Comparison of ENCODE assay signal across 8 cellular contexts in the genomic region with DNA sequence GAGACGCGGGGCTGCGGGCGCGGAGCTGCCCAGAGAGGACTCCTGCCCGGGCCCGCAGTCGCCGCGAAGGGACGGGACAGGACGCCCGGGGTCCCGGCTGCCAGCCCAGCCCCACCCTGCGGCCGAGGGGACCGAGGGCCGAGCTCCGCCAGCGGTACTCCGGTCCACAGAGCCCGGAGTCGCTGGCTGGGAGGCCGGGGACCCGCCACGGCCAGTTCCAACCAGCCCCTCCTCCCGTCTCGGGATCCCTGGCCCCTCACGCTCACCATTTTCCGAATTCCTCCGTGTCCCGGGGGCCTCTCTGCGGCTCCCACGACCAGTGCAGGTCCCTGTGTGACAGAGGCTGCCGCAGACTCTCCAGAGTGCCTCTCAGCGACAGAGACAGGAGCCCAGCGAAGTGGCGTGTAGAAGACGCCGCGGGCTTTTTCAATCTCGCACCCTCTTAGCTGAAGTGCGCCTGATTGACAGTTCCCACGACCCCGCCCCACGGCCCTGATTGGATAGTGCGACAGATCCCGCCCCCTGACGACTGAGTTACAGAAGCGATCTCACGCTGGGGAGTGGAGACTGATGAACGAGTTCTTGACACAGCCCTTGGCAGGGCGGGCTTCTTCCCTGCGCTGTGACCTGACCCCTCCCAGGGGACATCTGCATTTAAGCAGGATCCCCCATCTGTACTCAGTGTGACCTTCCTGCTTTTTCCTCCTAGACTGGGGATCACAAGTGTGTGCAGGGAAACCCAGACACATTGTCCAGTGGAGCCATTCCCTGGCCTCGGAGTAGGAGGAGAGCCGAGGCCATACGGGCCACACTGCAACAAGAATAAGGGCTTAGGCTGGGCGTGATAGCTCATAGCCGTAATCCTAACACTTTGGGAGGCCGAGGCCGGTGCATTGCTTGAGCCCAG. TPM values are rescaled to one million over a fixed set of nuclear protein-coding genes. Genes with fewer than 3 reads are reported as not detected.
DNase-seq lines count a peak whose midpoint lies in the region; ATAC-seq and TF ChIP-seq lines count a peak whose summit lies in the region.

No MANE protein-coding gene starts in this region.

- H3K36me3 Mint-ChIP-seq in naive B cell: no peaks in the 10 kb centered on the region

- no TSS peak for BruUV-seq in Panc1 (replicated peaks; lab: Mats Ljungman, UMichigan)

- TF ChIP-seq CTCF in Panc1 (IDR thresholded peaks at IDR 0.05): no peak

- peaks cover 12 to 16% (median 15%) of the 10 kb centered on the region in 3 donors for H3K4me1 Mint-ChIP-seq in naive B cell

- in situ Hi-C loops in Panc1 (cut with HindIII; ENCODE audit: low pct_unique_long_range_greater_than_20kb, low sequenced_read_pairs): no loop called here

- H3K9me3 Mint-ChIP-seq in naive B cell: no peaks in the 10 kb centered on the region

- peak overlapping the region; percentile 87 for H3K9ac ChIP-seq in HUES64 (ENCODE audit: low read depth, low read length)

- peak overlapping the region; percentile 89 to 99 (median 97) for H3K4me3 Mint-ChIP-seq in naive B cell

- H3K27me3 Mint-ChIP-seq in naive B cell: peaks cover 25 to 45% (median 33%) of the 10 kb centered on the region in 3 donors

- POLR2A ChIA-PET in Panc1 (lab: Charles Lee): no interaction called here

- ATAC-seq in GM19395 (IDR thresholded peaks at IDR 0.05; ENCODE audit: unreplicated experiment) (peak; percentile 82), Panc1 (peak; percentile 99), naive B cell (ENCODE audit: low read depth in 2 of 2) (peak; percentile 98 to 99)

- H3K27ac ChIP-seq in HUES64 (ENCODE audit: low read depth, low read length): peak overlapping the region; percentile 76; the same call in 1 of the 2 replicates
- peak overlapping the region; percentile 75 for H3K27ac ChIP-seq in Panc1 (ENCODE audit: low read length)

- DNase-seq in AML-193 (lab: John Stamatoyannopoulos, UW): peak; percentile 89 to 94
- DNase-seq in Panc1 (ENCODE audit: low read depth, low spot score): peak; percentile 79
- DNase-seq in activated T-helper 1 cell treated with Interleukin-2 at 50 U/mL for 16 hours (ENCODE audit: low read depth): peak; percentile 30
- DNase-seq in fibroblast of gingiva (ENCODE audit: low read depth): peak; percentile 84
- DNase-seq in naive B cell: peak; percentile 82
- DNase-seq in stimulated activated CD8-positive, alpha-beta memory T cell treated with anti-CD3 and anti-CD28 coated beads, Interleukin-7, amount 100 ng/mL, for 4 hours (ENCODE audit: low read depth in 2 of 2): peak; percentile 69 to 77

- H3K9me3 ChIP-seq in HUES64 (ENCODE audit: insufficient read depth, low read depth, low read length): no peaks in the 10 kb centered on the region
- peaks cover 2% of the 10 kb centered on the region; the same call in 1 of the 2 replicates for H3K9me3 ChIP-seq in Panc1 (ENCODE audit: control insufficient read depth, insufficient read depth, low read depth, low read length)

- H3K36me3 ChIP-seq in HUES64 (ENCODE audit: insufficient read depth, low read length) (no peaks in the 10 kb centered on the region), Panc1 (ENCODE audit: control insufficient read depth, insufficient read depth, low read length) (no peaks in the 10 kb centered on the region)

- no peaks in the 10 kb centered on the region; the same call in 1 of the 2 replicates for H3K4me1 ChIP-seq in HUES64 (ENCODE audit: insufficient read depth, low read length)
- no peaks in the 10 kb centered on the region for H3K4me1 ChIP-seq in Panc1 (ENCODE audit: control insufficient read depth, insufficient read depth, low read length)

- WGBS in HUES64: 7% methylated on average over 61 of the region's 61 CpGs

- peak overlapping the region; percentile 97 for H3K4me3 ChIP-seq in HUES64 (ENCODE audit: low read length)
- peak overlapping the region; percentile 78 to 80 for H3K4me3 ChIP-seq in Panc1 (ENCODE audit: low read depth in 2 of 2, low read length in 2 of 2)

- peak overlapping the region; percentile 47 to 95 (median 76) for H3K27ac Mint-ChIP-seq in naive B cell

- intact Hi-C loops in Panc1 (cut with micrococcal nuclease; ENCODE audit: unreplicated experiment): no loop called here

- CTCF ChIA-PET in Panc1 (lab: Charles Lee): no interaction called here

- H3K27me3 ChIP-seq in HUES64 (ENCODE audit: insufficient read depth, low read length): peaks cover 43% of the 10 kb centered on the region
- H3K27me3 ChIP-seq in Panc1 (ENCODE audit: control insufficient read depth, insufficient read depth, low read length): no peaks in the 10 kb centered on the region

RNA-seq across cellular contexts. Expression of gene ZNF823, which starts 44.0 kb away (rescaled TPM):
- polyA plus RNA-seq in HUES64 (2013, experiment 1 of 2): 2.3 TPM
- polyA plus RNA-seq in HUES64 (2013, experiment 2 of 2): 3.0 TPM
- 5.0 TPM for total RNA-seq in Panc1 (2021; ENCODE audit: unreplicated experiment)
- polyA plus RNA-seq in Panc1 (2012; ENCODE audit: insufficient read length): 1.7 TPM
- 1 to 10 TPM in 5 of 6 donors, not detected in 1; 1.2 to 3.0 (median 1.7) TPM for polyA plus RNA-seq in naive B cell (ENCODE audit: low read depth in 6 of 6)

Comparison
In these comparisons a context has a peak if more than half of its experiments do, and no peak if none do; other contexts are left out.
1. Peak in every context shown above with its lines: DNase-seq, ATAC-seq, H3K4me3 ChIP-seq and H3K27ac ChIP-seq.
2. DNase-seq: peak in every context shown above with its lines; median percentile 92 in AML-193; 84 in fibroblast of gingiva; 82 in naive B cell; 79 in Panc1; 73 in stimulated activated CD8-positive, alpha-beta memory T cell treated with anti-CD3 and anti-CD28 coated beads, Interleukin-7, amount 100 ng/mL, for 4 hours; 30 in activated T-helper 1 cell treated with Interleukin-2 at 50 U/mL for 16 hours.